Comparison of ENCODE assay signal across 18 cellular contexts in genomic region chr6:73656501-73657145, GRCh38.
"Had no signal": no experiment of that assay in that cellular context is flagged by ENCODE, and none has a peak within 500 bp of the region (broad histone marks: within the 10 kb centered on the region; RNA-seq: fewer than 3 reads in every experiment).

No MANE protein-coding gene starts in this region.

- H3K36me3 ChIP-seq: breast epithelium, ovary, stomach, thoracic aorta, uterus had no signal

- H3K4me3 Mint-ChIP-seq: activated T-helper 17 cell treated with anti-CD3 and anti-CD28 coated beads, Interleukin-2, amount 50 U/mL, for 72 hours; memory B cell; nephron progenitor cell; T-helper 1 cell treated with Interleukin-12 subunit alpha and Interleukin-12 subunit beta and Interleukin-4 antibody, amounts not matched to agents 30 μg/mL and 1 μg/mL, for 36 hours; WTC11 had no signal

- H3K9me3 ChIP-seq: breast epithelium, ovary, stomach, thoracic aorta, uterus had no signal

- H3K27me3 ChIP-seq: breast epithelium, dorsolateral prefrontal cortex, ovary, stomach, uterus had no signal

- H3K27me3 Mint-ChIP-seq: activated T-helper 17 cell treated with anti-CD3 and anti-CD28 coated beads, Interleukin-2, amount 50 U/mL, for 72 hours; memory B cell had no signal

- H3K36me3 Mint-ChIP-seq: memory B cell, WTC11 had no signal

- ATAC-seq: activated T-helper 17 cell treated with anti-CD3 and anti-CD28 coated beads, Interleukin-2, amount 50 U/mL, for 72 hours; left lobe of liver; WTC11 had no signal

- H3K4me1 ChIP-seq: breast epithelium had no signal

- H3K9me3 Mint-ChIP-seq: activated T-helper 17 cell treated with anti-CD3 and anti-CD28 coated beads, Interleukin-2, amount 50 U/mL, for 72 hours; memory B cell; nephron progenitor cell; T-helper 1 cell treated with Interleukin-12 subunit alpha and Interleukin-12 subunit beta and Interleukin-4 antibody, amounts not matched to agents 30 μg/mL and 1 μg/mL, for 36 hours; WTC11 had no signal

- H3K27ac ChIP-seq: breast epithelium, dorsolateral prefrontal cortex, ovary, stomach, thoracic aorta, uterus had no signal

- H3K27ac Mint-ChIP-seq: activated T-helper 17 cell treated with anti-CD3 and anti-CD28 coated beads, Interleukin-2, amount 50 U/mL, for 72 hours; memory B cell; nephron progenitor cell; T-helper 1 cell treated with Interleukin-12 subunit alpha and Interleukin-12 subunit beta and Interleukin-4 antibody, amounts not matched to agents 30 μg/mL and 1 μg/mL, for 36 hours; WTC11 had no signal

- DNase-seq: activated CD8-positive, alpha-beta memory T cell treated with anti-CD3 and anti-CD28 coated beads for 24 hours; activated naive CD4-positive, alpha-beta T cell treated with anti-CD3 and anti-CD28 coated beads, Interleukin-2, amount 50 U/mL, for 16 hours; anterior cingulate cortex; dorsolateral prefrontal cortex; foreskin melanocyte; head of caudate nucleus; nephron progenitor cell; ovary; stimulated activated CD4-positive, alpha-beta T cell treated with anti-CD3 and anti-CD28 coated beads, Interleukin-2, amount 100 ng/mL, for 48 hours; stomach; uterus had no signal

- H3K4me3 ChIP-seq: breast epithelium, dorsolateral prefrontal cortex, ovary, stomach, thoracic aorta, uterus had no signal
